23 cellular contexts compared by ENCODE assay signal in the genomic region with DNA sequence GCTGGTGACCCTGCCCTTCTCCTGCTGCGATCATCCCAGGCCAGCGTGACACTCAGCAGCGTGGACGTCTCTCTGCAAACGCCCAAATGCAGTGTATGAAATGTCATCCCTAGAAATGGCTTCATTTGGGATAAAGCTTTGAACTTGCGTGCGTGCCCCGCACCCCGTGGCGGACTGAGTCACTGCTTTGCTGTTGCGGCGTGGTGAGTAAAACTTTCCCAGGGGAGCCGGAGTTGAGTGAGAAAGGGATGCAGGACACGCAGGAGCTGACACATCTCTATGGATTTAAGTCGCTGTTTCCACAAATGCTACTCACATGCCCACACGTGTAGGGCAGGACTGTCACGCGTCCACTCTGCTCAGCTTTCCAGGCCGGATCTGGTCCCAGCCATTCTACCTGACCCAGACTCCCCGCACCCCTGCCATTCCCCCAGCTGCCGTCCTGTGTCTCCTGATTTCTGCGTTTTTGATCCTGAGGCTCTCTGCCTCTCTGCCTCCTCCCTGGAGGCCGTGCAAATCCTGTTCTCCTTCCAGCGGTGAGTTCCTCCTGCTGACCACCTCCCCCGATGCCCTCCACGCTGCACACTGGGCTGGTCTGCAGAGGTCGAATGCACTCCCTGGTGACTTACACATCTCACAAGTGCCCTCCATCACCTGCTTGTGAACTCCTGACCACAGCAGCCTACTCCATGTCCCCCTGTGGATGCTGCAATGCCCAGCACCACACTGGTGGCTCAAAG.
DNase-seq lines count a peak whose midpoint lies in the region; ATAC-seq and TF ChIP-seq lines count a peak whose summit lies in the region.
"Had no signal": no experiment of that assay in that cellular context is flagged by ENCODE, and none has a peak within 500 bp of the region (broad histone marks: within the 10 kb centered on the region; RNA-seq: fewer than 3 reads in every experiment).

No MANE protein-coding gene starts in this region.

- no peak for TF ChIP-seq CTCF in astrocyte of the spinal cord (IDR thresholded peaks at IDR 0.05; ENCODE audit: low read depth, low read length)

- no peak overlapping the region for H3K4me3 ChIP-seq in astrocyte of the spinal cord (ENCODE audit: low read depth, low read length)
- H3K4me3 ChIP-seq in naive thymus-derived CD4-positive, alpha-beta T cell (ENCODE audit: low read length): no peak overlapping the region
- H3K4me3 ChIP-seq: adrenal gland, BLaER1, left ventricle myocardium inferior, mucosa of descending colon had no signal

- peaks cover 7 to 11% of the 10 kb centered on the region in 2 donors for H3K4me1 ChIP-seq in naive thymus-derived CD4-positive, alpha-beta T cell (ENCODE audit: control insufficient read depth in 2 of 2, insufficient read depth in 2 of 2, low read length in 2 of 2)
- H3K4me1 ChIP-seq: adrenal gland, BLaER1 had no signal

- H3K9me3 Mint-ChIP-seq in T-helper 2 cell treated with Interferon-gamma antibody and Interleukin-4, amounts not matched to agents 5 μg/mL and 100 μg/mL, for 36 hours: peaks cover 5% of the 10 kb centered on the region
- no peaks in the 10 kb centered on the region for H3K9me3 Mint-ChIP-seq in naive thymus-derived CD4-positive, alpha-beta T cell
- H3K9me3 Mint-ChIP-seq: H9, type B pancreatic cell had no signal

- no peaks in the 10 kb centered on the region for H3K27me3 Mint-ChIP-seq in T-helper 2 cell treated with Interferon-gamma antibody and Interleukin-4, amounts not matched to agents 5 μg/mL and 100 μg/mL, for 36 hours (ENCODE audit: low read depth)
- H3K27me3 Mint-ChIP-seq in naive thymus-derived CD4-positive, alpha-beta T cell: no peaks in the 10 kb centered on the region
- H3K27me3 Mint-ChIP-seq: type B pancreatic cell had no signal

- no peak overlapping the region for H3K4me3 Mint-ChIP-seq in T-helper 2 cell treated with Interferon-gamma antibody and Interleukin-4, amounts not matched to agents 5 μg/mL and 100 μg/mL, for 36 hours
- H3K4me3 Mint-ChIP-seq in naive thymus-derived CD4-positive, alpha-beta T cell: peak overlapping the region in 1 of 10 donors; percentile 56
- H3K4me3 Mint-ChIP-seq: H9, type B pancreatic cell had no signal

- no peaks in the 10 kb centered on the region for H3K27me3 ChIP-seq in naive thymus-derived CD4-positive, alpha-beta T cell (ENCODE audit: control insufficient read depth in 2 of 2, insufficient read depth in 2 of 2, low read length in 2 of 2)
- H3K27me3 ChIP-seq: adrenal gland, BLaER1 had no signal

- H3K36me3 Mint-ChIP-seq in T-helper 2 cell treated with Interferon-gamma antibody and Interleukin-4, amounts not matched to agents 5 μg/mL and 100 μg/mL, for 36 hours (ENCODE audit: low read depth): peaks cover 70% of the 10 kb centered on the region
- H3K36me3 Mint-ChIP-seq in naive thymus-derived CD4-positive, alpha-beta T cell: peaks cover 11 to 60% (median 33%) of the 10 kb centered on the region in 5 donors

- H3K36me3 ChIP-seq in naive thymus-derived CD4-positive, alpha-beta T cell (ENCODE audit: control insufficient read depth in 2 of 3, insufficient read depth in 3 of 3, low read length in 3 of 3): peaks cover 0 to 21% (median 0%) of the 10 kb centered on the region in 3 experiments

- no peaks in the 10 kb centered on the region for H3K9me3 ChIP-seq in naive thymus-derived CD4-positive, alpha-beta T cell (ENCODE audit: control insufficient read depth in 2 of 3, low read length in 3 of 3)
- H3K9me3 ChIP-seq: adrenal gland, left ventricle myocardium inferior, mucosa of descending colon had no signal

- H3K27ac ChIP-seq in naive thymus-derived CD4-positive, alpha-beta T cell (ENCODE audit: low read depth, low read length): no peak overlapping the region
- H3K27ac ChIP-seq: 22Rv1, adrenal gland, BLaER1 had no signal

- no peak for ATAC-seq in naive thymus-derived CD4-positive, alpha-beta T cell
- ATAC-seq in GM19035 (IDR thresholded peaks at IDR 0.05; ENCODE audit: unreplicated experiment) (no peak), HG02798 (IDR thresholded peaks at IDR 0.05; ENCODE audit: poor library complexity, unreplicated experiment) (no peak)
- ATAC-seq: mucosa of descending colon, sciatic nerve had no signal

- peaks cover 19% of the 10 kb centered on the region for H3K4me1 Mint-ChIP-seq in T-helper 2 cell treated with Interferon-gamma antibody and Interleukin-4, amounts not matched to agents 5 μg/mL and 100 μg/mL, for 36 hours (ENCODE audit: low read depth)
- peaks cover 18 to 57% (median 45%) of the 10 kb centered on the region in 7 donors for H3K4me1 Mint-ChIP-seq in naive thymus-derived CD4-positive, alpha-beta T cell

- CTCF ChIA-PET in naive thymus-derived CD4-positive, alpha-beta T cell (lab: Charles Lee): no interaction called here

- POLR2A ChIA-PET in naive thymus-derived CD4-positive, alpha-beta T cell (lab: Charles Lee): no interaction called here

- no peak for DNase-seq in T-helper 2 cell treated with Interferon-gamma antibody and Interleukin-4, amounts not matched to agents 5 μg/mL and 100 μg/mL, for 36 hours (ENCODE audit: low spot score)
- no peak for DNase-seq in T-helper 2 cell
- peak; percentile 51 for DNase-seq in astrocyte of the spinal cord (ENCODE audit: low read depth, low spot score)
- no peak for DNase-seq in naive thymus-derived CD4-positive, alpha-beta T cell
- DNase-seq in superior temporal gyrus (ENCODE audit: extremely low spot score): peak; percentile 33
- DNase-seq in AG08396 (ENCODE audit: low spot score): no peak
- DNase-seq: activated CD4-positive, alpha-beta T cell treated with anti-CD3 and anti-CD28 coated beads for 4 hours; activated effector memory CD4-positive, alpha-beta T cell treated with anti-CD3 and anti-CD28 coated beads, Interleukin-2, amount 50 U/mL, for 16 hours; adrenal gland; DMS153; H9; left ventricle myocardium inferior; NCI-H1436 treated with DMSO at 0.1 percent for 48 hours; NCI-H2171; NCI-H69; stimulated activated naive CD4-positive, alpha-beta T cell had no signal

- intact Hi-C loops in naive thymus-derived CD4-positive, alpha-beta T cell (cut with micrococcal nuclease): no loop called here

- H3K27ac Mint-ChIP-seq in T-helper 2 cell treated with Interferon-gamma antibody and Interleukin-4, amounts not matched to agents 5 μg/mL and 100 μg/mL, for 36 hours: peak overlapping the region; percentile 49
- peak overlapping the region in 6 of 9 donors; percentile 3 to 75 (median 28) for H3K27ac Mint-ChIP-seq in naive thymus-derived CD4-positive, alpha-beta T cell
- H3K27ac Mint-ChIP-seq: H9, type B pancreatic cell had no signal

- in situ Hi-C loops in astrocyte of the spinal cord (cut with HindIII; ENCODE audit: low sequenced_read_pairs): no loop called here

Comparison
In these comparisons a context has a peak if more than half of its experiments do, and no peak if none do; other contexts are left out.
1. DNase-seq: peak in astrocyte of the spinal cord (single experiment) and superior temporal gyrus (single experiment); none in T-helper 2 cell treated with Interferon-gamma antibody and Interleukin-4, amounts not matched to agents 5 μg/mL and 100 μg/mL, for 36 hours (single experiment), T-helper 2 cell (0 of 5), naive thymus-derived CD4-positive, alpha-beta T cell (0 of 9) and AG08396 (single experiment).